ENCODE assay signal across 17 cellular contexts in the genomic region with DNA sequence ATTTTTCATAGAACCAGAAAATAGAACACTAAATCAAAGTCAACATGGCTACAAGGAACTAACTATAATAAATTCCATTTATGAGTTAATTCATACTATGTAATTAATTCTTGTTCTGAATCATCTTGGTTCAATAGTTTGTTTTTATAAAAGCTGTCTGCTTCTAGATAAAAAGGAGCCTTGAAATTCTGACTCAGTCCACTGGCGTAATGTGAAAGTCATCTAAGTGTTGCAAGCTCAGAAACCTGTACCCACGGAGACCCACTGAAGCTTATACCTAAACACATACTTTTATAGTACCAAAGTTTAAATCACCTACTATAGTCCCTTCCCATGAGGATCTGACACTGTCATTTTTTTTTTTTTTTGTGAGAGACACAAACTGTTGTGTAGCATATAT.
A peak's percentile ranks its signal among the peaks of the same experiment; 100 is the strongest.
DNase-seq lines count a peak whose midpoint lies in the region; ATAC-seq and TF ChIP-seq lines count a peak whose summit lies in the region.
"Had no signal": no experiment of that assay in that cellular context is flagged by ENCODE, and none has a peak within 500 bp of the region (broad histone marks: within the 10 kb centered on the region; RNA-seq: fewer than 3 reads in every experiment).

No MANE protein-coding gene starts in this region.

- DNase-seq in AG09309 (ENCODE audit: low read depth) (peak; percentile 69), MG63 (peak; percentile 25), chondrocyte (ENCODE audit: low spot score) (no peak), kidney glomerular epithelial cell (lab: John Stamatoyannopoulos, UW) (peak; percentile 91), HUDEP-2 (lab: John Stamatoyannopoulos, UW; ENCODE audit: unreplicated experiment in 76 of 76) (no peak), NCI-H524 treated with DMSO at 0.1 percent for 48 hours (lab: John Stamatoyannopoulos, UW) (no peak), ACHN (no peak)
- DNase-seq: activated CD4-positive, alpha-beta T cell treated with anti-CD3 and anti-CD28 coated beads, Interleukin-2, amount 50 U/mL, for 4 hours; central memory CD4-positive, alpha-beta T cell; immature natural killer cell; NCI-H1694; NCI-H69 had no signal

- in situ Hi-C loops in ACHN (cut with HindIII; ENCODE audit: low pct_ligation_motif_present, low pct_unique_long_range_greater_than_20kb, low sequenced_read_pairs): no loop called here

- no peak for ATAC-seq in GM21423 (IDR thresholded peaks at IDR 0.05; ENCODE audit: unreplicated experiment)
- ATAC-seq: HepG2, Right ventricle myocardium inferior had no signal

- no peaks in the 10 kb centered on the region for H3K27me3 ChIP-seq in MG63
- H3K27me3 ChIP-seq: esophagus muscularis mucosa had no signal

- no peaks in the 10 kb centered on the region for H3K36me3 Mint-ChIP-seq in chondrocyte (ENCODE audit: low read depth)
- H3K36me3 Mint-ChIP-seq: immature natural killer cell had no signal

- no peak overlapping the region for H3K4me3 Mint-ChIP-seq in chondrocyte (ENCODE audit: unreplicated experiment)
- H3K4me3 Mint-ChIP-seq: immature natural killer cell had no signal

- H3K4me1 Mint-ChIP-seq in chondrocyte (ENCODE audit: low read depth): peaks cover 36% of the 10 kb centered on the region
- H3K4me1 Mint-ChIP-seq: immature natural killer cell had no signal

- no peaks in the 10 kb centered on the region; the same call in 1 of the 2 replicates for H3K9me3 ChIP-seq in MG63

- H3K27ac Mint-ChIP-seq in chondrocyte (ENCODE audit: unreplicated experiment): peak overlapping the region; percentile 52
- H3K27ac Mint-ChIP-seq: activated T-helper 2 cell treated with anti-CD3 and anti-CD28 coated beads, Interferon-gamma antibody, Interleukin-2, Interleukin-4, amounts not matched to agents 10 μg/mL and 5 μg/mL and 100 μg/mL, durations not matched to agents 14 hours and 24 hours and 36 hours; immature natural killer cell had no signal

- H3K9me3 Mint-ChIP-seq in chondrocyte (ENCODE audit: low read depth): peaks cover 14% of the 10 kb centered on the region
- H3K9me3 Mint-ChIP-seq: activated T-helper 2 cell treated with anti-CD3 and anti-CD28 coated beads, Interferon-gamma antibody, Interleukin-2, Interleukin-4, amounts not matched to agents 10 μg/mL and 5 μg/mL and 100 μg/mL, durations not matched to agents 14 hours and 24 hours and 36 hours had no signal

- TF ChIP-seq CTCF in AG09309 (IDR thresholded peaks at IDR 0.05; ENCODE audit: control insufficient read depth, insufficient read depth, low read depth, low read length, missing control alignments): no peak
- no peak for TF ChIP-seq CTCF in chondrocyte (IDR thresholded peaks at IDR 0.05)

- no peaks in the 10 kb centered on the region for H3K27me3 Mint-ChIP-seq in chondrocyte (ENCODE audit: low read depth)

- H3K4me3 ChIP-seq in AG09309 (ENCODE audit: control insufficient read depth, low read depth, low read length): no peak overlapping the region
- no peak overlapping the region for H3K4me3 ChIP-seq in MG63
- H3K4me3 ChIP-seq: esophagus muscularis mucosa had no signal

- no peaks in the 10 kb centered on the region; the same call in 1 of the 2 replicates for H3K36me3 ChIP-seq in MG63
- H3K36me3 ChIP-seq: esophagus muscularis mucosa had no signal

Comparison
In these comparisons a context has a peak if more than half of its experiments do, and no peak if none do; other contexts are left out.
1. DNase-seq: peak in AG09309 (single experiment), MG63 (single experiment) and kidney glomerular epithelial cell (single experiment); none in chondrocyte (single experiment), HUDEP-2 (0 of 76), NCI-H524 treated with DMSO at 0.1 percent for 48 hours (single experiment) and ACHN (single experiment).